ENCODE assay signal across 1 cellular context in genomic region chr6:157898169-157898568, GRCh38.
TF ChIP-seq lines count a peak whose summit lies in the region.

No MANE protein-coding gene starts in this region.

TF ChIP-seq in H1, 55 proteins besides CTCF, POLR2A, EP300 and RAD21:
- TF ChIP-seq EGR1 (IDR thresholded peaks at IDR 0.05; ENCODE audit: borderline replicate concordance, low read depth, low read length) (no peak), POU5F1 (IDR thresholded peaks at IDR 0.05; ENCODE audit: low read depth, low read length) (no peak), FOSL1 (IDR thresholded peaks at IDR 0.05; ENCODE audit: insufficient read depth, low read depth, low read length) (no peak)
